ENCODE assay signal across 17 cellular contexts in genomic region chr9:82912639-82913038, GRCh38.
A peak's percentile ranks its signal among the peaks of the same experiment; 100 is the strongest.
DNase-seq lines count a peak whose midpoint lies in the region; ATAC-seq, FAIRE-seq and TF ChIP-seq lines count a peak whose summit lies in the region.
"Had no signal": no experiment of that assay in that cellular context is flagged by ENCODE, and none has a peak within 500 bp of the region (broad histone marks: within the 10 kb centered on the region; RNA-seq: fewer than 3 reads in every experiment).

No MANE protein-coding gene starts in this region.

- WGBS in IMR-90 (ENCODE audit: extremely low coverage in 2 of 2, insufficient read length in 1 of 2), 2 experiments: no CpG with 5 or more reads among the region's 1 CpG

- TF ChIP-seq POLR2A in IMR-90 (IDR thresholded peaks at IDR 0.05; ENCODE audit: low read depth, low read length): no peak

- H3K27ac ChIP-seq in C4-2B (no peak overlapping the region), IMR-90 (ENCODE audit: insufficient read depth, low read length) (no peak overlapping the region), astrocyte (ENCODE audit: low read depth, low read length) (no peak overlapping the region)
- H3K27ac ChIP-seq: adrenal gland; BLaER1 treated with 17β-estradiol and CSF1 and Interleukin-3, amounts not matched to agents 10 nM and 100 nM; right lobe of liver had no signal

- H3K27me3 ChIP-seq in IMR-90 (ENCODE audit: control insufficient read depth, insufficient read depth, low read length) (0 out of 2 replicates have a peak, but pooled peaks cover 1% of the 10 kb centered on the region), astrocyte (ENCODE audit: insufficient read depth, low read length) (no peaks in the 10 kb centered on the region)
- H3K27me3 ChIP-seq: adrenal gland; BLaER1 treated with 17β-estradiol and CSF1 and Interleukin-3, amounts not matched to agents 10 nM and 100 nM; right lobe of liver had no signal

- TF ChIP-seq RAD21 in IMR-90 (IDR thresholded peaks at IDR 0.05; ENCODE audit: low read length): no peak

- no peak overlapping the region for H3K56ac ChIP-seq in IMR-90 (ENCODE audit: extremely low read depth, insufficient read depth, low read length)

- no peaks in the 10 kb centered on the region for H3K36me3 Mint-ChIP-seq in astrocyte (ENCODE audit: low read depth, unreplicated experiment)

- H3K36me3 ChIP-seq in IMR-90 (ENCODE audit: control insufficient read depth, insufficient read depth, low read length) (no peaks in the 10 kb centered on the region), astrocyte (ENCODE audit: insufficient read depth, low read length) (no peaks in the 10 kb centered on the region)
- H3K36me3 ChIP-seq: adrenal gland, right lobe of liver had no signal

- no peak overlapping the region for H4K5ac ChIP-seq in IMR-90 (ENCODE audit: low read depth, low read length)

- no peaks in the 10 kb centered on the region for H3K4me1 Mint-ChIP-seq in astrocyte (ENCODE audit: low read depth, unreplicated experiment)

- H3K9me1 ChIP-seq in IMR-90 (ENCODE audit: insufficient read depth, low read length): no peaks in the 10 kb centered on the region

- POLR2A ChIA-PET in IMR-90 (lab: Charles Lee; ENCODE audit: unreplicated experiment): no interaction called here

- H2BK15ac ChIP-seq in IMR-90 (ENCODE audit: low read depth, low read length): no peak overlapping the region

- H2AK9ac ChIP-seq in IMR-90 (replicated peaks; ENCODE audit: low read depth, low read length, poor library complexity): no peak overlapping the region

- H2BK20ac ChIP-seq in IMR-90 (ENCODE audit: low read depth, low read length): no peak overlapping the region

- H3K79me1 ChIP-seq in IMR-90 (ENCODE audit: low read depth in 1 of 2, low read length in 2 of 2): no peaks in the 10 kb centered on the region

- H3K4me2 ChIP-seq in IMR-90 (ENCODE audit: low read depth, low read length) (no peak overlapping the region), astrocyte (ENCODE audit: low read length) (no peak overlapping the region)

- H2AK5ac ChIP-seq in IMR-90 (ENCODE audit: low read depth, low read length): no peak overlapping the region

- no peak overlapping the region for H3K9ac ChIP-seq in IMR-90 (ENCODE audit: low read depth, low read length)
- H3K9ac ChIP-seq in astrocyte (ENCODE audit: low read length): no peak overlapping the region
- H3K9ac ChIP-seq: BLaER1 treated with 17β-estradiol and CSF1 and Interleukin-3, amounts not matched to agents 10 nM and 100 nM had no signal

- H3K9me3 ChIP-seq in IMR-90 (ENCODE audit: control insufficient read depth, insufficient read depth, low read length): peaks cover 7% of the 10 kb centered on the region; the same call in 1 of the 2 replicates
- H3K9me3 ChIP-seq in astrocyte (ENCODE audit: insufficient read depth, low read depth, low read length): peaks cover 6% of the 10 kb centered on the region
- H3K9me3 ChIP-seq: adrenal gland, right lobe of liver had no signal

- CTCF ChIA-PET in IMR-90 (lab: Yijun Ruan, JAX): no interaction called here

- no peak overlapping the region for H3K4me3 Mint-ChIP-seq in astrocyte (ENCODE audit: unreplicated experiment)

- no peaks in the 10 kb centered on the region for H4K20me1 ChIP-seq in IMR-90 (ENCODE audit: insufficient read depth, low read length)
- no peaks in the 10 kb centered on the region for H4K20me1 ChIP-seq in astrocyte (ENCODE audit: insufficient read depth, low read length)
- H4K20me1 ChIP-seq: BLaER1 treated with 17β-estradiol and CSF1 and Interleukin-3, amounts not matched to agents 10 nM and 100 nM had no signal

- no peak overlapping the region for H4K8ac ChIP-seq in IMR-90 (ENCODE audit: low read depth in 2 of 2, low read length in 2 of 2)

- H3K79me2 ChIP-seq in astrocyte (ENCODE audit: insufficient read depth, low read length): no peaks in the 10 kb centered on the region

- no peak overlapping the region for H2BK120ac ChIP-seq in IMR-90 (ENCODE audit: low read depth, low read length)

- intact Hi-C loops in IMR-90 (cut with micrococcal nuclease) (no loop called here), left colon (cut with DNase I, micrococcal nuclease) (no loop called here), posterior vena cava (cut with DNase I) (no loop called here)

- peak; percentile 37 for TF ChIP-seq CTCF in C4-2B (conservative IDR thresholded peaks at IDR 0.05)
- no peak for TF ChIP-seq CTCF in IMR-90 (conservative IDR thresholded peaks at IDR 0.05; ENCODE audit: low read depth, low read length)
- TF ChIP-seq CTCF in astrocyte (IDR thresholded peaks at IDR 0.05; ENCODE audit: insufficient read depth, low read depth, low read length): peak; percentile 8

- no peaks in the 10 kb centered on the region for H3K27me3 Mint-ChIP-seq in astrocyte (ENCODE audit: low read depth, unreplicated experiment)

- FAIRE-seq in astrocyte (lab: Jason Lieb, UNC): no peak

- in situ Hi-C loops in IMR-90 (cut with MboI; ENCODE audit: low sequenced_read_pairs): no loop called here

- no peak overlapping the region for H2BK5ac ChIP-seq in IMR-90 (ENCODE audit: low read depth, low read length, poor library complexity, severe bottlenecking)

- no TSS peak for BruUV-seq in IMR-90 (replicated peaks; lab: Mats Ljungman, UMichigan)

- dilution Hi-C loops in IMR-90 (cut with HindIII; ENCODE audit: low sequenced_read_pairs, unreplicated experiment): no loop called here

- H4K91ac ChIP-seq in IMR-90 (ENCODE audit: insufficient read depth, low read depth, low read length): no peak overlapping the region

- DNase-seq in IMR-90 (no peak), astrocyte (ENCODE audit: low read depth) (no peak), left colon (no peak), GDM1 (lab: John Stamatoyannopoulos, UW) (no peak), retina (no peak), posterior vena cava (ENCODE audit: low spot score) (no peak)
- DNase-seq: activated CD8-positive, alpha-beta memory T cell treated with anti-CD3 and anti-CD28 coated beads for 24 hours; adrenal gland; cortex of kidney; DMS79 treated with DMSO at 0.1 percent for 48 hours; mesenchymal stem cell; right lobe of liver; stimulated activated CD4-positive, alpha-beta T cell treated with anti-CD3 and anti-CD28 coated beads, Interleukin-1b, Interleukin-23, amount 100 ng/mL, for 48 hours; substantia nigra had no signal

- H3K4me3 ChIP-seq in IMR-90 (ENCODE audit: insufficient read depth, low read depth, low read length) (no peak overlapping the region), astrocyte (ENCODE audit: insufficient read depth, low read depth, low read length) (no peak overlapping the region)
- H3K4me3 ChIP-seq: adrenal gland; BLaER1 treated with 17β-estradiol and CSF1 and Interleukin-3, amounts not matched to agents 10 nM and 100 nM; right lobe of liver had no signal

- no peak overlapping the region for H3K27ac Mint-ChIP-seq in astrocyte (ENCODE audit: unreplicated experiment)
- H3K27ac Mint-ChIP-seq: activated T-helper 2 cell treated with anti-CD3 and anti-CD28 coated beads, Interferon-gamma antibody, Interleukin-2, Interleukin-4, amounts not matched to agents 10 μg/mL and 5 μg/mL and 100 μg/mL, durations not matched to agents 14 hours and 24 hours and 36 hours had no signal

- ATAC-seq in IMR-90 (ENCODE audit: low read depth) (no peak), left colon (peak; percentile 57)
- ATAC-seq: right lobe of liver had no signal

- no peak overlapping the region for H3K18ac ChIP-seq in IMR-90 (ENCODE audit: low read depth, low read length)

- no peak overlapping the region for H2AFZ ChIP-seq in IMR-90 (replicated peaks; ENCODE audit: low read length, poor library complexity)
- H2AFZ ChIP-seq in astrocyte (ENCODE audit: low read depth, low read length): no peak overlapping the region

- H3K4me1 ChIP-seq in IMR-90 (ENCODE audit: control insufficient read depth, insufficient read depth, low read length): no peaks in the 10 kb centered on the region
- no peaks in the 10 kb centered on the region for H3K4me1 ChIP-seq in astrocyte (ENCODE audit: insufficient read depth, low read length)
- H3K4me1 ChIP-seq: adrenal gland, right lobe of liver had no signal

- no peak overlapping the region for H3K4ac ChIP-seq in IMR-90 (ENCODE audit: low read depth, low read length)

- H3K14ac ChIP-seq in IMR-90 (replicated peaks; ENCODE audit: low read depth, low read length): no peak overlapping the region

- peaks cover 17% of the 10 kb centered on the region for H3K9me3 Mint-ChIP-seq in astrocyte (ENCODE audit: unreplicated experiment)

- no peak overlapping the region for H3K23ac ChIP-seq in IMR-90 (ENCODE audit: low read depth, low read length)

TF ChIP-seq in IMR-90, 13 proteins besides CTCF, POLR2A, EP300 and RAD21:
- TF ChIP-seq MXI1 (IDR thresholded peaks at IDR 0.05; ENCODE audit: borderline replicate concordance, low read depth, low read length) (no peak), CEBPB (IDR thresholded peaks at IDR 0.05; ENCODE audit: low read depth, low read length) (no peak), RCOR1 (IDR thresholded peaks at IDR 0.05; ENCODE audit: insufficient replicate concordance, low read length) (no peak), MAZ (IDR thresholded peaks at IDR 0.05; ENCODE audit: borderline replicate concordance, low read depth, low read length) (no peak), RFX5 (IDR thresholded peaks at IDR 0.05; ENCODE audit: low read depth, low read length) (no peak), ELK1 (IDR thresholded peaks at IDR 0.05; ENCODE audit: borderline replicate concordance, low read depth, low read length) (no peak), CHD1 (IDR thresholded peaks at IDR 0.05; ENCODE audit: low read depth, low read length) (no peak), MAFK (IDR thresholded peaks at IDR 0.05; ENCODE audit: low read depth, low read length) (0 out of 2 replicates have a peak, but pooled peaks have one; percentile 5)
